Comparison of ENCODE assay signal across 18 cellular contexts in genomic region chr1:204197068-204197467, GRCh38. TPM values are rescaled to one million over a fixed set of nuclear protein-coding genes. Genes with fewer than 3 reads are reported as not detected.
DNase-seq lines count a peak whose midpoint lies in the region; ATAC-seq and TF ChIP-seq lines count a peak whose summit lies in the region.
"Had no signal": no experiment of that assay in that cellular context is flagged by ENCODE, and none has a peak within 500 bp of the region (broad histone marks: within the 10 kb centered on the region; RNA-seq: fewer than 3 reads in every experiment).

No MANE protein-coding gene starts in this region.

- no peaks in the 10 kb centered on the region for H3K36me3 Mint-ChIP-seq in endodermal cell (ENCODE audit: low read depth)
- H3K36me3 Mint-ChIP-seq in stimulated activated effector memory CD8-positive, alpha-beta T cell treated with anti-CD3 and anti-CD28 coated beads, Interleukin-12 subunit alpha, Interleukin-12 subunit beta, amount 100 ng/mL, for 72 hours, result no peaks in the 10 kb centered on the region
- H3K36me3 Mint-ChIP-seq: CD8-positive, alpha-beta memory T cell had no signal

- no peak overlapping the region for H4K8ac ChIP-seq in mesenchymal stem cell (ENCODE audit: low read length)

- no peak overlapping the region for H3K14ac ChIP-seq in mesenchymal stem cell (ENCODE audit: low read length in 2 of 2)

- H3K36me3 ChIP-seq in Loucy (ENCODE audit: insufficient read depth, low read length), result no peaks in the 10 kb centered on the region
- no peaks in the 10 kb centered on the region for H3K36me3 ChIP-seq in endodermal cell (ENCODE audit: control insufficient read depth, insufficient read depth, low read length)
- no peaks in the 10 kb centered on the region for H3K36me3 ChIP-seq in mesenchymal stem cell (ENCODE audit: control insufficient read depth in 1 of 2, insufficient read depth in 2 of 2, low read depth in 1 of 2, low read length in 2 of 2)
- H3K36me3 ChIP-seq in GM23248 (ENCODE audit: low read depth), result no peaks in the 10 kb centered on the region
- H3K36me3 ChIP-seq: BE2C, HAP-1 had no signal

- no peaks in the 10 kb centered on the region for H3K79me1 ChIP-seq in mesenchymal stem cell (replicated peaks; ENCODE audit: low read length, poor library complexity, severe bottlenecking)

- H2BK15ac ChIP-seq in mesenchymal stem cell (ENCODE audit: low read depth, poor library complexity, severe bottlenecking), result no peak overlapping the region

- H3K4me3 Mint-ChIP-seq in endodermal cell, result no peak overlapping the region
- no peak overlapping the region for H3K4me3 Mint-ChIP-seq in stimulated activated effector memory CD8-positive, alpha-beta T cell treated with anti-CD3 and anti-CD28 coated beads, Interleukin-12 subunit alpha, Interleukin-12 subunit beta, amount 100 ng/mL, for 72 hours

- no peak overlapping the region for H3K4me2 ChIP-seq in Loucy (ENCODE audit: low read depth, low read length, poor library complexity, severe bottlenecking)
- H3K4me2 ChIP-seq in mesenchymal stem cell (ENCODE audit: low read length, poor library complexity, severe bottlenecking), result no peak overlapping the region
- no peak overlapping the region for H3K4me2 ChIP-seq in GM23248 (ENCODE audit: unreplicated experiment)
- H3K4me2 ChIP-seq: A549 had no signal

- no peak overlapping the region for H4K91ac ChIP-seq in mesenchymal stem cell (ENCODE audit: low read length)

- WGBS in endodermal cell (ENCODE audit: insufficient coverage in 1 of 2, insufficient read length in 1 of 2), 2 experiments, result 85 to 86% methylated on average over 2 to 5 of the region's 5 CpGs
- WGBS in mesenchymal stem cell, result 79% methylated on average over 5 of the region's 5 CpGs
- WGBS in GM23248 (ENCODE audit: low coverage in 1 of 2, low lambda C conversion rate in 2 of 2, missing lambda C conversion rate in 2 of 2), 2 experiments, result 84 to 87% methylated on average over 5 of the region's 5 CpGs

- peaks cover 23% of the 10 kb centered on the region for H3K27me3 Mint-ChIP-seq in endodermal cell (ENCODE audit: insufficient read depth)

- no peak for ATAC-seq in stimulated activated effector memory CD8-positive, alpha-beta T cell treated with anti-CD3 and anti-CD28 coated beads, Interleukin-12 subunit alpha, Interleukin-12 subunit beta, amount 100 ng/mL, for 72 hours
- ATAC-seq in HG02623 (IDR thresholded peaks at IDR 0.05; ENCODE audit: unreplicated experiment), result no peak
- ATAC-seq: K562 had no signal

- peak overlapping the region; percentile 69 for H2AK5ac ChIP-seq in mesenchymal stem cell (ENCODE audit: low read length, severe bottlenecking)

- H3K27me3 ChIP-seq in Loucy (ENCODE audit: insufficient read depth, low read length, poor library complexity, severe bottlenecking) (no peaks in the 10 kb centered on the region), endodermal cell (ENCODE audit: control insufficient read depth, insufficient read depth, low read length, poor library complexity, severe bottlenecking) (peaks cover 14% of the 10 kb centered on the region), mesenchymal stem cell (ENCODE audit: control insufficient read depth in 1 of 2, insufficient read depth in 1 of 2, low read length in 2 of 2) (peaks cover 7 to 83% of the 10 kb centered on the region in 2 experiments), GM23248 (replicated peaks; ENCODE audit: insufficient read depth) (peaks cover 5% of the 10 kb centered on the region; the same call in 1 of the 2 replicates)

- H3K9ac ChIP-seq in Loucy (ENCODE audit: low read depth, low read length, poor library complexity, severe bottlenecking) (no peak overlapping the region), endodermal cell (ENCODE audit: extremely low read depth, low read length, poor library complexity, severe bottlenecking) (no peak overlapping the region), mesenchymal stem cell (ENCODE audit: low read length) (no peak overlapping the region), GM23248 (no peak overlapping the region)

- H3K27ac ChIP-seq in endodermal cell (ENCODE audit: low read depth, low read length) (no peak overlapping the region), mesenchymal stem cell (ENCODE audit: low read length, poor library complexity, severe bottlenecking) (no peak overlapping the region), GM23248 (no peak overlapping the region)
- H3K27ac ChIP-seq: A549, HL-60 had no signal

- H3K4me1 Mint-ChIP-seq in endodermal cell, result peaks cover 15% of the 10 kb centered on the region
- peaks cover 25% of the 10 kb centered on the region for H3K4me1 Mint-ChIP-seq in stimulated activated effector memory CD8-positive, alpha-beta T cell treated with anti-CD3 and anti-CD28 coated beads, Interleukin-12 subunit alpha, Interleukin-12 subunit beta, amount 100 ng/mL, for 72 hours

- H3K4me1 ChIP-seq in Loucy (ENCODE audit: insufficient read depth, low read length, poor library complexity, severe bottlenecking), result no peaks in the 10 kb centered on the region
- no peaks in the 10 kb centered on the region for H3K4me1 ChIP-seq in endodermal cell (ENCODE audit: control insufficient read depth, insufficient read depth, low read length)
- H3K4me1 ChIP-seq in mesenchymal stem cell (ENCODE audit: control insufficient read depth, insufficient read depth, low read depth, low read length), result peaks cover 39% of the 10 kb centered on the region
- peaks cover 18% of the 10 kb centered on the region for H3K4me1 ChIP-seq in GM23248 (ENCODE audit: insufficient read depth)
- H3K4me1 ChIP-seq: BE2C, HAP-1 had no signal

- DNase-seq in endodermal cell, result peak; percentile 47
- no peak for DNase-seq in mesenchymal stem cell
- DNase-seq in stimulated activated effector memory CD8-positive, alpha-beta T cell treated with anti-CD3 and anti-CD28 coated beads, Interleukin-12 subunit alpha, Interleukin-12 subunit beta, amount 100 ng/mL, for 72 hours (ENCODE audit: low spot score in 2 of 2), result no peak
- no peak for DNase-seq in NK-92 (lab: John Stamatoyannopoulos, UW; ENCODE audit: unreplicated experiment)
- DNase-seq in GM23248, result no peak
- no peak for DNase-seq in pons (ENCODE audit: low spot score)
- DNase-seq: BE2C; Caco-2; CD8-positive, alpha-beta memory T cell; GOT3 had no signal

- no peaks in the 10 kb centered on the region for H3K79me2 ChIP-seq in Loucy (ENCODE audit: insufficient read depth, low read length)
- no peaks in the 10 kb centered on the region for H3K79me2 ChIP-seq in GM23248 (ENCODE audit: insufficient read depth)

- no peak for TF ChIP-seq CTCF in Loucy (conservative IDR thresholded peaks at IDR 0.05; ENCODE audit: low read length)
- TF ChIP-seq CTCF in endodermal cell (conservative IDR thresholded peaks at IDR 0.05), result no peak

- no peak overlapping the region for H3K4me3 ChIP-seq in Loucy (ENCODE audit: low read length, poor library complexity, severe bottlenecking)
- H3K4me3 ChIP-seq in endodermal cell (ENCODE audit: low read length), result no peak overlapping the region
- no peak overlapping the region for H3K4me3 ChIP-seq in mesenchymal stem cell (ENCODE audit: insufficient read depth in 1 of 2, low read depth in 1 of 2, low read length in 2 of 2)
- no peak overlapping the region for H3K4me3 ChIP-seq in GM23248
- H3K4me3 ChIP-seq: A549, HAP-1, K562 had no signal

- H3K18ac ChIP-seq in mesenchymal stem cell (ENCODE audit: low read depth in 1 of 2, low read length in 2 of 2), result no peak overlapping the region

- H3F3A ChIP-seq in Loucy (ENCODE audit: low read depth) (no peaks in the 10 kb centered on the region), GM23248 (ENCODE audit: insufficient read depth) (0 out of 2 replicates have a peak, but pooled peaks cover 3% of the 10 kb centered on the region)

- no peak overlapping the region for H2BK120ac ChIP-seq in mesenchymal stem cell (ENCODE audit: low read depth, low read length)

- no peak overlapping the region for H2BK12ac ChIP-seq in mesenchymal stem cell (ENCODE audit: low read length in 2 of 2)

- H3K23ac ChIP-seq in mesenchymal stem cell (ENCODE audit: low read length in 2 of 2), result peak overlapping the region in 1 of 2 experiments; percentile 35

- no peak overlapping the region for H3K4ac ChIP-seq in mesenchymal stem cell (ENCODE audit: low read depth in 1 of 2, low read length in 2 of 2)

- in situ Hi-C loops in GM23248 (cut with MboI), result no loop called here

- H3K9me2 ChIP-seq in Loucy (replicated peaks; ENCODE audit: low read depth, low read length) (no peaks in the 10 kb centered on the region), GM23248 (ENCODE audit: insufficient read depth) (no peaks in the 10 kb centered on the region)

- H4K20me1 ChIP-seq in Loucy (ENCODE audit: insufficient read depth, low read length, poor library complexity, severe bottlenecking), result no peaks in the 10 kb centered on the region
- H4K20me1 ChIP-seq in GM23248 (ENCODE audit: insufficient read depth), result no peaks in the 10 kb centered on the region

- 0 out of 2 replicates have a peak overlapping the region, but pooled peaks have one; percentile 1 for H2AFZ ChIP-seq in Loucy (ENCODE audit: low read length)
- H2AFZ ChIP-seq in mesenchymal stem cell (ENCODE audit: low read depth, low read length), result no peak overlapping the region
- no peak overlapping the region for H2AFZ ChIP-seq in GM23248

- H2BK5ac ChIP-seq in mesenchymal stem cell (ENCODE audit: low read depth, low read length, poor library complexity, severe bottlenecking), result no peak overlapping the region

- no peak overlapping the region for H3K27ac Mint-ChIP-seq in endodermal cell
- H3K27ac Mint-ChIP-seq in stimulated activated effector memory CD8-positive, alpha-beta T cell treated with anti-CD3 and anti-CD28 coated beads, Interleukin-12 subunit alpha, Interleukin-12 subunit beta, amount 100 ng/mL, for 72 hours, result peak overlapping the region; percentile 74

- H3K9me3 Mint-ChIP-seq in endodermal cell, result no peaks in the 10 kb centered on the region
- H3K9me3 Mint-ChIP-seq in stimulated activated effector memory CD8-positive, alpha-beta T cell treated with anti-CD3 and anti-CD28 coated beads, Interleukin-12 subunit alpha, Interleukin-12 subunit beta, amount 100 ng/mL, for 72 hours, result no peaks in the 10 kb centered on the region
- H3K9me3 Mint-ChIP-seq: CD8-positive, alpha-beta memory T cell had no signal

- H3K9me3 ChIP-seq in Loucy (ENCODE audit: insufficient read depth, low read depth, low read length), result no peaks in the 10 kb centered on the region
- no peaks in the 10 kb centered on the region for H3K9me3 ChIP-seq in endodermal cell (ENCODE audit: control insufficient read depth, low read length)
- no peaks in the 10 kb centered on the region for H3K9me3 ChIP-seq in mesenchymal stem cell (ENCODE audit: control insufficient read depth, low read length)
- H3K9me3 ChIP-seq in GM23248 (ENCODE audit: low read depth), result no peaks in the 10 kb centered on the region
- H3K9me3 ChIP-seq: A549, BE2C, Caco-2, HAP-1 had no signal

RNA-seq across cellular contexts. Expression of gene KISS1, which starts 0.8 kb away (rescaled TPM):
- total RNA-seq in endodermal cell, result not detected
- not detected for polyA plus RNA-seq in endodermal cell (2013, experiment 1 of 2)
- polyA plus RNA-seq in endodermal cell (2013, experiment 2 of 2), result not detected
- 0.08 TPM for polyA plus RNA-seq in mesenchymal stem cell (2013, experiment 1 of 2)
- polyA plus RNA-seq in mesenchymal stem cell (2013, experiment 2 of 2), result 0.22 TPM
- not detected in 2 replicates for total RNA-seq in GM23248 (2014; rRNA removed; shearing (Covaris generic))
- not detected in 2 replicates for polyA plus RNA-seq in GM23248 (2016; fragmentation: Nextera tagmentation; extraction: Ambion mirVana)
- total RNA-seq: CD8-positive, alpha-beta memory T cell; K562 had no signal
- polyA plus RNA-seq: CD8-positive, alpha-beta memory T cell had no signal

RNA-seq across cellular contexts. Expression of gene GOLT1A, which starts 16.7 kb away (rescaled TPM):
- total RNA-seq in endodermal cell, result 1 to 10 TPM; 1.8 to 6.2 TPM
- 0.82 TPM for polyA plus RNA-seq in endodermal cell (2013, experiment 1 of 2)
- polyA plus RNA-seq in endodermal cell (2013, experiment 2 of 2), result 0.66 TPM
- not detected for polyA plus RNA-seq in mesenchymal stem cell (2013, experiment 1 of 2)
- not detected for polyA plus RNA-seq in mesenchymal stem cell (2013, experiment 2 of 2)
- not detected in 2 replicates for total RNA-seq in GM23248 (2014; rRNA removed; shearing (Covaris generic))
- polyA plus RNA-seq in GM23248 (2016; fragmentation: Nextera tagmentation; extraction: Ambion mirVana), result not detected in 2 replicates
- total RNA-seq: CD8-positive, alpha-beta memory T cell; Daoy; K562 had no signal
- polyA plus RNA-seq: AG04450; CD8-positive, alpha-beta memory T cell; K562 had no signal

RNA-seq across cellular contexts. Expression of gene REN, which starts 30.9 kb away (rescaled TPM):
- total RNA-seq in endodermal cell, result not detected
- 0.85 TPM for polyA plus RNA-seq in endodermal cell (2013, experiment 1 of 2)
- polyA plus RNA-seq in endodermal cell (2013, experiment 2 of 2), result 0.29 TPM
- polyA plus RNA-seq in mesenchymal stem cell (2013, experiment 1 of 2), result 0.10 TPM
- 0.07 TPM for polyA plus RNA-seq in mesenchymal stem cell (2013, experiment 2 of 2)
- total RNA-seq in GM23248 (2014; rRNA removed; shearing (Covaris generic)), result not detected in 2 replicates
- not detected in 2 replicates for polyA plus RNA-seq in GM23248 (2016; fragmentation: Nextera tagmentation; extraction: Ambion mirVana)
- total RNA-seq: Caco-2; CD8-positive, alpha-beta memory T cell; Daoy had no signal
- polyA plus RNA-seq: A549; CD8-positive, alpha-beta memory T cell had no signal

RNA-seq across cellular contexts. Expression of gene ETNK2, which starts 45.2 kb away (rescaled TPM):
- 10 to 100 TPM; 16.7 to 24.4 TPM for total RNA-seq in endodermal cell
- polyA plus RNA-seq in endodermal cell (2013, experiment 1 of 2), result 11.9 TPM
- polyA plus RNA-seq in endodermal cell (2013, experiment 2 of 2), result 11.8 TPM
- 5.0 TPM for polyA plus RNA-seq in mesenchymal stem cell (2013, experiment 1 of 2)
- polyA plus RNA-seq in mesenchymal stem cell (2013, experiment 2 of 2), result 4.8 TPM
- 4.2 and 6.1 TPM in 2 replicates for total RNA-seq in GM23248 (2014; rRNA removed; shearing (Covaris generic))
- polyA plus RNA-seq in GM23248 (2016; fragmentation: Nextera tagmentation; extraction: Ambion mirVana), result 5.0 and 5.2 TPM in 2 replicates
